In genomic region chr20:17827759-17828559, GRCh38 we compare ENCODE assay signal across 19 cellular contexts.
"Had no signal": no experiment of that assay in that cellular context is flagged by ENCODE, and none has a peak within 500 bp of the region (broad histone marks: within the 10 kb centered on the region; RNA-seq: fewer than 3 reads in every experiment).

No MANE protein-coding gene starts in this region.

- H3K27ac Mint-ChIP-seq: naive thymus-derived CD8-positive, alpha-beta T cell; stimulated activated effector memory CD8-positive, alpha-beta T cell treated with anti-CD3 and anti-CD28 coated beads, Interleukin-12 subunit alpha, Interleukin-12 subunit beta, amount 100 ng/mL, for 72 hours; type B pancreatic cell had no signal

- H3K9me3 Mint-ChIP-seq: naive thymus-derived CD8-positive, alpha-beta T cell; stimulated activated effector memory CD8-positive, alpha-beta T cell treated with anti-CD3 and anti-CD28 coated beads, Interleukin-12 subunit alpha, Interleukin-12 subunit beta, amount 100 ng/mL, for 72 hours; type B pancreatic cell had no signal

- H3K4me1 Mint-ChIP-seq: naive thymus-derived CD8-positive, alpha-beta T cell had no signal

- H3K27ac ChIP-seq: dorsolateral prefrontal cortex, hepatocyte, right atrium auricular region, suprapubic skin, thyroid gland had no signal

- H3K27me3 ChIP-seq: dorsolateral prefrontal cortex, hepatocyte, right atrium auricular region, suprapubic skin, thyroid gland had no signal

- H3K36me3 Mint-ChIP-seq: naive thymus-derived CD8-positive, alpha-beta T cell; stimulated activated effector memory CD8-positive, alpha-beta T cell treated with anti-CD3 and anti-CD28 coated beads, Interleukin-12 subunit alpha, Interleukin-12 subunit beta, amount 100 ng/mL, for 72 hours; type B pancreatic cell had no signal

- H3K9me3 ChIP-seq: right atrium auricular region, suprapubic skin, thyroid gland had no signal

- H2AFZ ChIP-seq: hepatocyte had no signal

- H3K27me3 Mint-ChIP-seq: naive thymus-derived CD8-positive, alpha-beta T cell; type B pancreatic cell had no signal

- FAIRE-seq: kidney, urothelium cell line had no signal

- H3K79me2 ChIP-seq: hepatocyte had no signal

- H3K4me3 Mint-ChIP-seq: naive thymus-derived CD8-positive, alpha-beta T cell; stimulated activated effector memory CD8-positive, alpha-beta T cell treated with anti-CD3 and anti-CD28 coated beads, Interleukin-12 subunit alpha, Interleukin-12 subunit beta, amount 100 ng/mL, for 72 hours; type B pancreatic cell had no signal

- H3K36me3 ChIP-seq: right atrium auricular region, suprapubic skin, thyroid gland had no signal

- H3K4me3 ChIP-seq: dorsolateral prefrontal cortex, hepatocyte, right atrium auricular region, suprapubic skin, thyroid gland had no signal

- DNase-seq: cortex of kidney; dorsolateral prefrontal cortex; effector CD8-positive, alpha-beta T cell; foreskin melanocyte; head of caudate nucleus; kidney; mammary epithelial cell; naive thymus-derived CD8-positive, alpha-beta T cell; posterior cingulate gyrus; stimulated activated CD4-positive, alpha-beta T cell treated with anti-CD3 and anti-CD28 coated beads, Interleukin-4, amount 100 ng/mL, for 1 hour; stimulated activated CD8-positive, alpha-beta memory T cell treated with anti-CD3 and anti-CD28 coated beads, Interleukin-4, amount 100 ng/mL, for 48 hours; stimulated activated naive CD8-positive, alpha-beta T cell treated with anti-CD3 and anti-CD28 coated beads, Interleukin-15, Interleukin-2, amounts not matched to agents 100 U/mL and 50 U/mL, for 24 hours; thyroid gland had no signal

- ATAC-seq: naive thymus-derived CD8-positive, alpha-beta T cell; stimulated activated effector memory CD8-positive, alpha-beta T cell treated with anti-CD3 and anti-CD28 coated beads, Interleukin-12 subunit alpha, Interleukin-12 subunit beta, amount 100 ng/mL, for 72 hours; stimulated activated naive CD8-positive, alpha-beta T cell treated with anti-CD3 and anti-CD28 coated beads, Interleukin-15, Interleukin-2, amounts not matched to agents 100 U/mL and 50 U/mL, for 24 hours had no signal

- H3K4me2 ChIP-seq: hepatocyte had no signal
